Comparison of ENCODE assay signal across 8 cellular contexts in the genomic region with DNA sequence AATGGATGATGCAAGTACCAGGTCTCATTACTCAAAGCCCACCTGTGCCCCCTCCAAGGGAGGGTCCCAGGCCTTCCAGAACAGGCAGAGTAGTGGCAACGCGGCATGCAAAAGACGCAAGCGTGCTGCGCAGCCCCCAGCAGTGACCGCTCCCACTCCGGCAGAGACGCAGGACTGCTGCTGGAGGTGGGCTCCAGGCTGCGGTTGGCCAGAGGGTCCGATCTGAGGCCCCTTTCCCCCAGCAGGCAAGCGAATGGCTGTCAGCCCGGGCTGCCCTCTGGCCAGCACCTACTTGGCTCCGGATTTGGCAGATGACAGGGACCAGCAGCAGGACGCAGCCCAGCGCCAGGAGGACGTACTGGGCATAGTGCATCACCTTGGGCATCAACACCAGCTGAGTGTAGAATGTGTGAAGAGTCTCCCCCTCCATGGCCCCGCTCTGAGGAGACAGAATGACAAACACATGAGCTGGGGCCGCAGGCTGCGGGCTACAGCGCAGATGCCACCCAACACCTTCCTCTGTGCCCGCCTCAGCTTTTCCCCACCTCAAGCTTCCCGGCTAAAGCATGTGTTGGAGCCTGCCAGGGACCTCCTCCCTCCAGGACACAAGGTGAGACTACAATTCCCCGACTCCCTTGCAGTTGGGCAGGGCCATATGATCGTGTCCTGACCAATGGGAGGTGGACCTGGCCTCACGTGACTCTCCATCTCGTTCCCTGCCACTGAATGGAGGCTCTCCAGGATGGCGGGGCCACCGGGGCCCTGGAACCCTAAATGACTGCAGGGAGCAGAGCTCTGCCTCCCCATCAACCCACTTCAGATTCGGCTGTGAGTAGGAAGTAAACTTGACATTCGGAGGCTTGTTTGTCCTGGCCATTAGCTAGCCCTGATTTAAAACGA.
DNase-seq lines count a peak whose midpoint lies in the region; ATAC-seq and TF ChIP-seq lines count a peak whose summit lies in the region.

No MANE protein-coding gene starts in this region.

- peak overlapping the region; percentile 52 for H3K4me3 ChIP-seq in WI38 (ENCODE audit: low read depth, low read length)
- peak overlapping the region; percentile 41 for H3K4me3 ChIP-seq in cardiac muscle cell
- no peak overlapping the region for H3K4me3 ChIP-seq in trophoblast cell (ENCODE audit: low read depth, low read length)

- no peak for ATAC-seq in HG02852 (IDR thresholded peaks at IDR 0.05; ENCODE audit: unreplicated experiment)

- H3K79me1 ChIP-seq in trophoblast cell (ENCODE audit: low read length): no peaks in the 10 kb centered on the region

- H3K9ac ChIP-seq in trophoblast cell (ENCODE audit: low read length): no peak overlapping the region

- no peak overlapping the region for H4K91ac ChIP-seq in trophoblast cell (ENCODE audit: low read depth, low read length)

- H3K18ac ChIP-seq in trophoblast cell (ENCODE audit: low read length): no peak overlapping the region

- no peak overlapping the region for H4K12ac ChIP-seq in trophoblast cell (ENCODE audit: low read depth, low read length)

- no peak overlapping the region for H2BK12ac ChIP-seq in trophoblast cell (ENCODE audit: low read length)

- H3K4me2 ChIP-seq in trophoblast cell (ENCODE audit: low read length): peak overlapping the region; percentile 47

- no peak overlapping the region for H3K14ac ChIP-seq in trophoblast cell (ENCODE audit: low read length)

- H3K27ac ChIP-seq in cardiac muscle cell: no peak overlapping the region
- no peak overlapping the region for H3K27ac ChIP-seq in trophoblast cell (ENCODE audit: low read depth, low read length)

- no peak overlapping the region for H2AK5ac ChIP-seq in trophoblast cell (ENCODE audit: low read length)

- no peak overlapping the region for H2BK5ac ChIP-seq in trophoblast cell (ENCODE audit: low read depth, low read length, poor library complexity)

- H4K8ac ChIP-seq in trophoblast cell (ENCODE audit: low read depth, low read length): peak overlapping the region; percentile 30

- H2AFZ ChIP-seq in trophoblast cell (ENCODE audit: insufficient read depth, low read length, poor library complexity): no peak overlapping the region

- WGBS in trophoblast cell (ENCODE audit: extremely low coverage, insufficient coverage, insufficient read length): no CpG with 5 or more reads among the region's 31 CpGs

- no peaks in the 10 kb centered on the region for H3K79me2 ChIP-seq in trophoblast cell (ENCODE audit: control insufficient read depth, insufficient read depth, low read length, poor library complexity)

- DNase-seq in EL (peak; percentile 66), cardiac muscle cell (ENCODE audit: low read depth in 1 of 2, low spot score in 1 of 2) (peak; percentile 92 to 95), trophoblast cell (peak in 1 of 2 donors; percentile 37), NCI-H2107 (lab: John Stamatoyannopoulos, UW) (no peak), activated gamma-delta T cell treated with Interleukin-2 at 50 U/mL for 16 hours (no peak)
- DNase-seq in activated CD4-positive, alpha-beta T cell treated with anti-CD3 and anti-CD28 coated beads for 4 hours: no peak

- H3K4me1 ChIP-seq in cardiac muscle cell (ENCODE audit: low read depth) (peaks cover under 1% of the 10 kb centered on the region), trophoblast cell (ENCODE audit: control insufficient read depth in 1 of 2, insufficient read depth in 2 of 2, low read length in 2 of 2) (no peaks in the 10 kb centered on the region)

- no peaks in the 10 kb centered on the region for H3K36me3 ChIP-seq in cardiac muscle cell
- peaks cover 0 to 8% of the 10 kb centered on the region in 2 experiments for H3K36me3 ChIP-seq in trophoblast cell (ENCODE audit: control insufficient read depth in 1 of 2, insufficient read depth in 2 of 2, low read length in 2 of 2)

- H3K27me3 ChIP-seq in cardiac muscle cell (no peaks in the 10 kb centered on the region), trophoblast cell (ENCODE audit: insufficient read depth, low read length) (no peaks in the 10 kb centered on the region)

- no peak overlapping the region for H3K4ac ChIP-seq in trophoblast cell (ENCODE audit: low read depth, low read length)

- TF ChIP-seq CTCF in WI38 (IDR thresholded peaks at IDR 0.05; ENCODE audit: low read depth, low read length) (no peak), cardiac muscle cell (IDR thresholded peaks at IDR 0.05; ENCODE audit: low read depth, low read length) (no peak)

- no peak overlapping the region for H3K23ac ChIP-seq in trophoblast cell (ENCODE audit: low read length)

- no peaks in the 10 kb centered on the region for H3K9me3 ChIP-seq in cardiac muscle cell (ENCODE audit: low read depth)
- no peaks in the 10 kb centered on the region for H3K9me3 ChIP-seq in trophoblast cell (ENCODE audit: insufficient read depth, low read depth, low read length)

- no peak overlapping the region for H2BK120ac ChIP-seq in trophoblast cell (ENCODE audit: insufficient read depth, low read length, poor library complexity)

Comparison
In these comparisons a context has a peak if more than half of its experiments do, and no peak if none do; other contexts are left out.
1. DNase-seq: peak in EL (single experiment) and cardiac muscle cell (2 of 2); none in NCI-H2107 (single experiment), activated CD4-positive, alpha-beta T cell treated with anti-CD3 and anti-CD28 coated beads for 4 hours (0 of 2) and activated gamma-delta T cell treated with Interleukin-2 at 50 U/mL for 16 hours (single experiment).